Comparison of ENCODE assay signal across 32 cellular contexts in genomic region chr15:68868296-68868695, GRCh38.
"Had no signal": no experiment of that assay in that cellular context is flagged by ENCODE, and none has a peak within 500 bp of the region (broad histone marks: within the 10 kb centered on the region; RNA-seq: fewer than 3 reads in every experiment).

No MANE protein-coding gene starts in this region.

- H3K27ac Mint-ChIP-seq: activated B cell treated with CpG ODN at 0.5 μM for 24 hours; activated CD4-positive, alpha-beta memory T cell treated with anti-CD3 and anti-CD28 coated beads, Interleukin-2, amount 10 ng/mL, durations not matched to agents 7 days and 5 days; activated CD4-positive, alpha-beta T cell treated with anti-CD3 and anti-CD28 coated beads, Interleukin-2, amount 10 ng/mL, durations not matched to agents 7 days and 5 days; activated naive CD4-positive, alpha-beta T cell treated with anti-CD3 and anti-CD28 coated beads for 36 hours; activated naive CD4-positive, alpha-beta T cell treated with anti-CD3 and anti-CD28 coated beads, Interleukin-2, amount 50 U/mL, for 24 hours; activated naive CD8-positive, alpha-beta T cell treated with anti-CD3 and anti-CD28 coated beads for 36 hours; activated naive CD8-positive, alpha-beta T cell treated with anti-CD3 and anti-CD28 coated beads, Interleukin-2, amount 50 U/mL, for 24 hours; activated T-helper 2 cell treated with anti-CD3 and anti-CD28 coated beads, Interferon-gamma antibody, Interleukin-2, Interleukin-4, amounts not matched to agents 10 μg/mL and 5 μg/mL and 100 μg/mL, durations not matched to agents 14 hours and 24 hours and 36 hours; dendritic cell treated with granulocyte-macrophage colony-stimulating factor and Interleukin-4, amounts not matched to agents 40 ng/mL and 50 ng/mL, for 4 days; endodermal cell; T-helper 17 cell; T-helper 2 cell treated with Interferon-gamma antibody and Interleukin-4, amounts not matched to agents 5 μg/mL and 100 μg/mL, for 36 hours had no signal

- H3K4me1 Mint-ChIP-seq: activated B cell treated with CpG ODN at 0.5 μM for 24 hours; activated CD4-positive, alpha-beta memory T cell treated with anti-CD3 and anti-CD28 coated beads, Interleukin-2, amount 10 ng/mL, durations not matched to agents 7 days and 5 days; activated CD4-positive, alpha-beta T cell treated with anti-CD3 and anti-CD28 coated beads, Interleukin-2, amount 10 ng/mL, durations not matched to agents 7 days and 5 days; activated naive CD4-positive, alpha-beta T cell treated with anti-CD3 and anti-CD28 coated beads, Interleukin-2, amount 50 U/mL, for 24 hours; activated naive CD8-positive, alpha-beta T cell treated with anti-CD3 and anti-CD28 coated beads for 36 hours; activated naive CD8-positive, alpha-beta T cell treated with anti-CD3 and anti-CD28 coated beads, Interleukin-2, amount 50 U/mL, for 24 hours; endodermal cell; T-helper 17 cell had no signal

- H3K36me3 Mint-ChIP-seq: activated naive CD8-positive, alpha-beta T cell treated with anti-CD3 and anti-CD28 coated beads for 36 hours had no signal

- DNase-seq: activated B cell treated with CpG ODN at 0.5 μM for 24 hours; activated CD4-positive, alpha-beta memory T cell treated with anti-CD3 and anti-CD28 coated beads, Interleukin-2, amount 10 ng/mL, durations not matched to agents 7 days and 5 days; activated CD4-positive, alpha-beta T cell treated with anti-CD3 and anti-CD28 coated beads, Interleukin-2, amount 10 ng/mL, durations not matched to agents 7 days and 5 days; activated CD4-positive, alpha-beta T cell treated with anti-CD3 and anti-CD28 coated beads, Interleukin-2, amount 50 U/mL, for 4 hours; activated CD8-positive, alpha-beta memory T cell treated with anti-CD3 and anti-CD28 coated beads, Interleukin-2, amount 50 U/mL, for 48 hours; activated effector memory CD4-positive, alpha-beta T cell treated with anti-CD3 and anti-CD28 coated beads, Interleukin-2, amount 50 U/mL, for 16 hours; activated naive CD4-positive, alpha-beta T cell treated with anti-CD3 and anti-CD28 coated beads for 36 hours; activated naive CD8-positive, alpha-beta T cell treated with anti-CD3 and anti-CD28 coated beads for 36 hours; activated naive CD8-positive, alpha-beta T cell treated with anti-CD3 and anti-CD28 coated beads, Interleukin-2, amount 50 U/mL, for 24 hours; activated T-cell treated with anti-CD3 and anti-CD28 coated beads, Interleukin-2, amount 50 U/mL, for 4 hours; adrenal gland; amygdala; aorta; body of pancreas; caudate nucleus; cerebellar nuclear complex; dorsolateral prefrontal cortex; effector memory CD4-positive, alpha-beta T cell; endodermal cell; erythroblast; foreskin keratinocyte; gastrocnemius medialis; glutamatergic neuron; heart left ventricle; hypothalamus; T-helper 17 cell; T1000; WERI-Rb-1 had no signal

- H3K9me3 Mint-ChIP-seq: activated CD4-positive, alpha-beta memory T cell treated with anti-CD3 and anti-CD28 coated beads, Interleukin-2, amount 10 ng/mL, durations not matched to agents 7 days and 5 days; activated CD4-positive, alpha-beta T cell treated with anti-CD3 and anti-CD28 coated beads, Interleukin-2, amount 10 ng/mL, durations not matched to agents 7 days and 5 days; activated naive CD4-positive, alpha-beta T cell treated with anti-CD3 and anti-CD28 coated beads, Interleukin-2, amount 50 U/mL, for 24 hours; activated T-helper 2 cell treated with anti-CD3 and anti-CD28 coated beads, Interferon-gamma antibody, Interleukin-2, Interleukin-4, amounts not matched to agents 10 μg/mL and 5 μg/mL and 100 μg/mL, durations not matched to agents 14 hours and 24 hours and 36 hours; dendritic cell treated with granulocyte-macrophage colony-stimulating factor and Interleukin-4, amounts not matched to agents 40 ng/mL and 50 ng/mL, for 4 days; T-helper 2 cell treated with Interferon-gamma antibody and Interleukin-4, amounts not matched to agents 5 μg/mL and 100 μg/mL, for 36 hours had no signal

- H3K4me3 Mint-ChIP-seq: activated B cell treated with CpG ODN at 0.5 μM for 24 hours; activated CD4-positive, alpha-beta memory T cell treated with anti-CD3 and anti-CD28 coated beads, Interleukin-2, amount 10 ng/mL, durations not matched to agents 7 days and 5 days; activated CD4-positive, alpha-beta T cell treated with anti-CD3 and anti-CD28 coated beads, Interleukin-2, amount 10 ng/mL, durations not matched to agents 7 days and 5 days; activated naive CD4-positive, alpha-beta T cell treated with anti-CD3 and anti-CD28 coated beads for 36 hours; activated naive CD4-positive, alpha-beta T cell treated with anti-CD3 and anti-CD28 coated beads, Interleukin-2, amount 50 U/mL, for 24 hours; activated naive CD8-positive, alpha-beta T cell treated with anti-CD3 and anti-CD28 coated beads for 36 hours; activated naive CD8-positive, alpha-beta T cell treated with anti-CD3 and anti-CD28 coated beads, Interleukin-2, amount 50 U/mL, for 24 hours; activated T-cell treated with anti-CD3 and anti-CD28 coated beads, Interleukin-2, amount 50 U/mL, for 4 hours; dendritic cell treated with granulocyte-macrophage colony-stimulating factor and Interleukin-4, amounts not matched to agents 40 ng/mL and 50 ng/mL, for 4 days; endodermal cell; T-helper 17 cell; T-helper 2 cell treated with Interferon-gamma antibody and Interleukin-4, amounts not matched to agents 5 μg/mL and 100 μg/mL, for 36 hours had no signal
